ENCODE assay signal across 17 cellular contexts in the genomic region with DNA sequence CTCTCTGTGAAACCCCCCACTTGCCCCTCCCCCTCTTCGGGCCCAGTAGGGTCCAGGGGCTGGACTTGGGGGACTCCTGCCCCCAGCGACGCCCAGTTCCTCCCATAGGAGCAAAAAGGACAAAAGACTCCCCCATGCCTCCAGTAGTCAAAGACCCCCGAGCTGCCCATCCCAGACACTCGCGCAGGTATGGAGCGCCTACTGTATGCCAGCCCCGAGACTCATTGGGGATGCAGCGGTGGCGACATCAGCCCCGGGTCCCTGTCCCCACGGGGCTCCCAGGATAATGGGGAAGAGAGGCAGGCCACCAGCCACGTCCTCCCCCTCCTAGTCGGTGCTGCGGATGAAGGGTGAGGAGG. TPM values are rescaled to one million over a fixed set of nuclear protein-coding genes. Genes with fewer than 3 reads are reported as not detected.
A peak's percentile ranks its signal among the peaks of the same experiment; 100 is the strongest.
DNase-seq lines count a peak whose midpoint lies in the region; ATAC-seq and TF ChIP-seq lines count a peak whose summit lies in the region.
"Had no signal": no experiment of that assay in that cellular context is flagged by ENCODE, and none has a peak within 500 bp of the region (broad histone marks: within the 10 kb centered on the region; RNA-seq: fewer than 3 reads in every experiment).

No MANE protein-coding gene starts in this region.

- no peak for TF ChIP-seq POLR2A in gastrocnemius medialis (IDR thresholded peaks at IDR 0.05)

- peak overlapping the region; percentile 88 for H3K27ac Mint-ChIP-seq in endodermal cell
- H3K27ac Mint-ChIP-seq: activated naive CD4-positive, alpha-beta T cell treated with anti-CD3 and anti-CD28 coated beads, Interleukin-2, amount 50 U/mL, for 24 hours; naive thymus-derived CD4-positive, alpha-beta T cell had no signal

- H3K27ac ChIP-seq in HUES64 (ENCODE audit: low read depth, low read length) (no peak overlapping the region), endodermal cell (ENCODE audit: low read depth, low read length) (peak overlapping the region; percentile 60), gastrocnemius medialis (no peak overlapping the region)

- no peaks in the 10 kb centered on the region for H3K27me3 ChIP-seq in HUES64 (ENCODE audit: insufficient read depth, low read length)
- H3K27me3 ChIP-seq in endodermal cell (ENCODE audit: control insufficient read depth, insufficient read depth, low read length, poor library complexity, severe bottlenecking) = no peaks in the 10 kb centered on the region
- no peaks in the 10 kb centered on the region for H3K27me3 ChIP-seq in neuron (ENCODE audit: insufficient read depth, low read length)
- peaks cover 9 to 27% (median 18%) of the 10 kb centered on the region in 3 donors for H3K27me3 ChIP-seq in gastrocnemius medialis

- H3K4me1 Mint-ChIP-seq in endodermal cell = peaks cover 5% of the 10 kb centered on the region

- no peak for ATAC-seq in HG02870 (IDR thresholded peaks at IDR 0.05; ENCODE audit: unreplicated experiment)
- no peak for ATAC-seq in gastrocnemius medialis
- ATAC-seq in HG03135 (IDR thresholded peaks at IDR 0.05; ENCODE audit: unreplicated experiment) = no peak
- ATAC-seq: naive thymus-derived CD4-positive, alpha-beta T cell had no signal

- H3K27me3 Mint-ChIP-seq in endodermal cell (ENCODE audit: insufficient read depth) = peaks cover 74% of the 10 kb centered on the region

- no peak for DNase-seq in AG10803 (ENCODE audit: low read depth)
- no peak for DNase-seq in endodermal cell
- no peak for DNase-seq in NCI-H1092 (lab: John Stamatoyannopoulos, UW)
- DNase-seq in gastrocnemius medialis = no peak
- DNase-seq: activated T-cell treated with anti-CD3 and anti-CD28 coated beads, Interleukin-2, amount 50 U/mL, for 1 hour; HCEC 1CT; MV-4-11; naive thymus-derived CD4-positive, alpha-beta T cell; NCI-H2081 treated with DMSO at 0.1 percent for 48 hours; NCI-H526 treated with DMSO at 0.1 percent for 48 hours had no signal

- no peaks in the 10 kb centered on the region for H3K36me3 Mint-ChIP-seq in endodermal cell (ENCODE audit: low read depth)
- H3K36me3 Mint-ChIP-seq: activated naive CD4-positive, alpha-beta T cell treated with anti-CD3 and anti-CD28 coated beads, Interleukin-2, amount 50 U/mL, for 24 hours; naive thymus-derived CD4-positive, alpha-beta T cell had no signal

- H3K4me1 ChIP-seq in HUES64 (ENCODE audit: insufficient read depth, low read length) = peaks cover 14% of the 10 kb centered on the region; the same call in 1 of the 2 replicates
- no peaks in the 10 kb centered on the region for H3K4me1 ChIP-seq in endodermal cell (ENCODE audit: control insufficient read depth, insufficient read depth, low read length)
- peaks cover 4% of the 10 kb centered on the region for H3K4me1 ChIP-seq in neuron (ENCODE audit: insufficient read depth, low read length)
- H3K4me1 ChIP-seq in gastrocnemius medialis = no peaks in the 10 kb centered on the region

- H3K9ac ChIP-seq in HUES64 (ENCODE audit: low read depth, low read length) = peak overlapping the region; percentile 47; the same call in 1 of the 2 replicates
- H3K9ac ChIP-seq in endodermal cell (ENCODE audit: extremely low read depth, low read length, poor library complexity, severe bottlenecking) = peak overlapping the region; percentile 76

- H3K9me3 Mint-ChIP-seq in endodermal cell = peaks cover 7% of the 10 kb centered on the region
- H3K9me3 Mint-ChIP-seq: activated naive CD4-positive, alpha-beta T cell treated with anti-CD3 and anti-CD28 coated beads, Interleukin-2, amount 50 U/mL, for 24 hours had no signal

- WGBS in HUES64 = 3% methylated on average over 12 of the region's 15 CpGs
- 13 to 36% methylated on average over 6 to 12 of the region's 15 CpGs for WGBS in endodermal cell (ENCODE audit: insufficient coverage in 1 of 2, insufficient read length in 1 of 2), 2 experiments

- no peaks in the 10 kb centered on the region for H3K9me3 ChIP-seq in HUES64 (ENCODE audit: insufficient read depth, low read depth, low read length)
- H3K9me3 ChIP-seq in endodermal cell (ENCODE audit: control insufficient read depth, low read length) = no peaks in the 10 kb centered on the region
- no peaks in the 10 kb centered on the region for H3K9me3 ChIP-seq in neuron (ENCODE audit: low read length)
- H3K9me3 ChIP-seq in gastrocnemius medialis = no peaks in the 10 kb centered on the region

- in situ Hi-C loops in gastrocnemius medialis (cut with MboI; ENCODE audit: low sequenced_read_pairs in 4 of 4) = no loop called here

- intact Hi-C loops in gastrocnemius medialis (cut with DNase I; ENCODE audit: low total_unique reads) = no loop called here

- no peaks in the 10 kb centered on the region for H3K36me3 ChIP-seq in HUES64 (ENCODE audit: insufficient read depth, low read length)
- H3K36me3 ChIP-seq in endodermal cell (ENCODE audit: control insufficient read depth, insufficient read depth, low read length) = no peaks in the 10 kb centered on the region
- H3K36me3 ChIP-seq in neuron (ENCODE audit: insufficient read depth, low read length) = no peaks in the 10 kb centered on the region
- H3K36me3 ChIP-seq in gastrocnemius medialis = no peaks in the 10 kb centered on the region

- H3K4me3 Mint-ChIP-seq in endodermal cell = peak overlapping the region; percentile 67
- H3K4me3 Mint-ChIP-seq: activated naive CD4-positive, alpha-beta T cell treated with anti-CD3 and anti-CD28 coated beads, Interleukin-2, amount 50 U/mL, for 24 hours; naive thymus-derived CD4-positive, alpha-beta T cell had no signal

- H2AFZ ChIP-seq in neuron (ENCODE audit: low read depth, low read length) = peak overlapping the region; percentile 48

- H3K4me3 ChIP-seq in AG10803 (ENCODE audit: low read length) (peak overlapping the region; percentile 52), HUES64 (ENCODE audit: low read length) (peak overlapping the region; percentile 61), endodermal cell (ENCODE audit: low read length) (peak overlapping the region; percentile 82), neuron (ENCODE audit: low read length) (peak overlapping the region; percentile 34), gastrocnemius medialis (no peak overlapping the region)
- H3K4me3 ChIP-seq: lung had no signal

- TF ChIP-seq CTCF in AG10803 (conservative IDR thresholded peaks at IDR 0.05; ENCODE audit: low read length) = no peak
- no peak for TF ChIP-seq CTCF in endodermal cell (conservative IDR thresholded peaks at IDR 0.05)
- TF ChIP-seq CTCF in gastrocnemius medialis (IDR thresholded peaks at IDR 0.05 in 4 of 5, conservative IDR thresholded peaks at IDR 0.05 in 1 of 5) = no peak

RNA-seq across cellular contexts. Expression of a gene that starts 18.3 kb away (rescaled TPM):
- polyA plus RNA-seq in HUES64 (2013, experiment 1 of 2) = not detected
- polyA plus RNA-seq in HUES64 (2013, experiment 2 of 2) = not detected
- total RNA-seq in endodermal cell = not detected
- polyA plus RNA-seq in endodermal cell (2013, experiment 1 of 2) = not detected
- not detected for polyA plus RNA-seq in endodermal cell (2013, experiment 2 of 2)
- total RNA-seq in gastrocnemius medialis = not detected
- total RNA-seq: cardiac septum; lung; naive thymus-derived CD4-positive, alpha-beta T cell had no signal
- polyA plus RNA-seq: lung; naive thymus-derived CD4-positive, alpha-beta T cell had no signal

Comparison
In these comparisons a context has a peak if more than half of its experiments do, and no peak if none do; other contexts are left out.
1. H3K4me3 ChIP-seq: peak in AG10803 (single experiment), HUES64 (single experiment), endodermal cell (single experiment) and neuron (single experiment); none in gastrocnemius medialis (0 of 4).